In the genomic region with DNA sequence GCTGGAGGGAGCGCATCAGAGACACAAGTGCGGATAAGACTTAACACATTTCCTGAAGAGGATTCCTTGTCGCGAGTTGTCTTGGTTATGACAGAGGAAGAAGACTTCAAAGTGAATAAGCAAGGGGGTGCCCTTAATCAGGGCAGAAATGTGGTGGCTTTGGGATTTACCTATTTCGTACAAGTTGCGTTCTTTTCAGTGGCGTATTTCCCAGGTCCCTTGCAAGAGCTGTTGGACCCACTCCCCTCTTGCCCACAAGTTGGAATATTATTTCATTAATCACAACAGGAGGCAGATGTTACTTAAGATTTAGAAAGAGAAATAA, we compare ENCODE assay signal across 9 cellular contexts.
DNase-seq lines count a peak whose midpoint lies in the region; ATAC-seq, FAIRE-seq and TF ChIP-seq lines count a peak whose summit lies in the region.
"Had no signal": no experiment of that assay in that cellular context is flagged by ENCODE, and none has a peak within 500 bp of the region (broad histone marks: within the 10 kb centered on the region; RNA-seq: fewer than 3 reads in every experiment).

No MANE protein-coding gene starts in this region.

- H3K4me1 ChIP-seq in SK-N-SH (ENCODE audit: control insufficient read depth in 1 of 2, insufficient read depth in 2 of 2, low read depth in 1 of 2, low read length in 1 of 2): peaks cover 0 to 44% of the 10 kb centered on the region in 2 experiments; a peak in 2 of 4 replicates
- H3K4me1 ChIP-seq in astrocyte (ENCODE audit: insufficient read depth, low read length): no peaks in the 10 kb centered on the region
- peaks cover 10% of the 10 kb centered on the region for H3K4me1 ChIP-seq in suprapubic skin
- H3K4me1 ChIP-seq in CD8-positive, alpha-beta T cell (ENCODE audit: insufficient read depth, low read length): no peaks in the 10 kb centered on the region
- H3K4me1 ChIP-seq: BLaER1 treated with 17β-estradiol and CSF1 and Interleukin-3, amounts not matched to agents 10 nM and 100 nM had no signal

- no peaks in the 10 kb centered on the region for H3K9me3 Mint-ChIP-seq in astrocyte (ENCODE audit: unreplicated experiment)
- H3K9me3 Mint-ChIP-seq in CD8-positive, alpha-beta T cell: peaks cover 3% of the 10 kb centered on the region
- H3K9me3 Mint-ChIP-seq in activated CD8-positive, alpha-beta T cell treated with anti-CD3 and anti-CD28 coated beads for 36 hours: no peaks in the 10 kb centered on the region

- 53% methylated on average over 7 of the region's 7 CpGs for WGBS in SK-N-SH (ENCODE audit: low lambda C conversion rate)
- WGBS in suprapubic skin: 7% methylated on average over 7 of the region's 7 CpGs

- CTCF ChIA-PET in SK-N-SH (lab: Yijun Ruan, JAX): interaction anchor here (0.5 to 2.9 kb wide), 33 partner anchors 10 to 614 kb away, joined by 3 to 11 read pairs (median 3); partner anchors contain the start of gene ESRRG
- CTCF ChIA-PET in CD8-positive, alpha-beta T cell (lab: Charles Lee): no interaction called here
- CTCF ChIA-PET in activated CD8-positive, alpha-beta T cell treated with anti-CD3 and anti-CD28 coated beads for 36 hours (lab: Charles Lee): no interaction called here

- H4K20me1 ChIP-seq in SK-N-SH (ENCODE audit: insufficient read depth) (no peaks in the 10 kb centered on the region), astrocyte (ENCODE audit: insufficient read depth, low read length) (no peaks in the 10 kb centered on the region)
- H4K20me1 ChIP-seq: BLaER1 treated with 17β-estradiol and CSF1 and Interleukin-3, amounts not matched to agents 10 nM and 100 nM had no signal

- no peaks in the 10 kb centered on the region for H3F3A ChIP-seq in SK-N-SH (replicated peaks; ENCODE audit: insufficient read depth)

- peak overlapping the region; percentile 64 to 70 for H3K4me3 ChIP-seq in SK-N-SH (ENCODE audit: low read depth in 2 of 2, low read length in 1 of 2)
- H3K4me3 ChIP-seq in astrocyte (ENCODE audit: insufficient read depth, low read depth, low read length): peak overlapping the region; percentile 75
- H3K4me3 ChIP-seq in suprapubic skin: peak overlapping the region; percentile 77
- no peak overlapping the region for H3K4me3 ChIP-seq in CD8-positive, alpha-beta T cell (ENCODE audit: low read depth, low read length)
- H3K4me3 ChIP-seq: BLaER1 treated with 17β-estradiol and CSF1 and Interleukin-3, amounts not matched to agents 10 nM and 100 nM had no signal

- H3K79me2 ChIP-seq in SK-N-SH (ENCODE audit: insufficient read depth): no peaks in the 10 kb centered on the region
- no peaks in the 10 kb centered on the region for H3K79me2 ChIP-seq in astrocyte (ENCODE audit: insufficient read depth, low read length)

- H3K27ac ChIP-seq in SK-N-SH (ENCODE audit: low read depth in 2 of 2, low read length in 1 of 2) (peak overlapping the region; percentile 82 to 99), astrocyte (ENCODE audit: low read depth, low read length) (peak overlapping the region; percentile 79), suprapubic skin (peak overlapping the region; percentile 95)
- H3K27ac ChIP-seq in CD8-positive, alpha-beta T cell (ENCODE audit: low read depth, low read length): no peak overlapping the region
- H3K27ac ChIP-seq: BLaER1 treated with 17β-estradiol and CSF1 and Interleukin-3, amounts not matched to agents 10 nM and 100 nM had no signal

- H3K36me3 Mint-ChIP-seq in astrocyte (ENCODE audit: low read depth, unreplicated experiment): no peaks in the 10 kb centered on the region
- no peaks in the 10 kb centered on the region for H3K36me3 Mint-ChIP-seq in CD8-positive, alpha-beta T cell
- H3K36me3 Mint-ChIP-seq in activated CD8-positive, alpha-beta T cell treated with anti-CD3 and anti-CD28 coated beads for 36 hours (ENCODE audit: low read depth): no peaks in the 10 kb centered on the region

- no peak for TF ChIP-seq POLR2A in suprapubic skin (IDR thresholded peaks at IDR 0.05)

- H3K9ac ChIP-seq in SK-N-SH (peak overlapping the region; percentile 85), astrocyte (ENCODE audit: low read length) (peak overlapping the region; percentile 89)
- H3K9ac ChIP-seq: BLaER1 treated with 17β-estradiol and CSF1 and Interleukin-3, amounts not matched to agents 10 nM and 100 nM had no signal

- no peaks in the 10 kb centered on the region for H3K9me2 ChIP-seq in SK-N-SH

- H3K27me3 ChIP-seq in SK-N-SH (ENCODE audit: insufficient read depth): no peaks in the 10 kb centered on the region
- no peaks in the 10 kb centered on the region for H3K27me3 ChIP-seq in astrocyte (ENCODE audit: insufficient read depth, low read length)
- no peaks in the 10 kb centered on the region for H3K27me3 ChIP-seq in suprapubic skin
- no peaks in the 10 kb centered on the region for H3K27me3 ChIP-seq in CD8-positive, alpha-beta T cell (ENCODE audit: insufficient read depth, low read length)
- H3K27me3 ChIP-seq: BLaER1 treated with 17β-estradiol and CSF1 and Interleukin-3, amounts not matched to agents 10 nM and 100 nM had no signal

- TF ChIP-seq EP300 in SK-N-SH (IDR thresholded peaks at IDR 0.05; ENCODE audit: borderline replicate concordance in 1 of 2, low read depth in 1 of 2, low read length in 1 of 2) (no peak), suprapubic skin (IDR thresholded peaks at IDR 0.05) (no peak)

- H3K4me2 ChIP-seq in SK-N-SH: peak overlapping the region; percentile 88
- peak overlapping the region; percentile 91 for H3K4me2 ChIP-seq in astrocyte (ENCODE audit: low read length)
- H3K4me2 ChIP-seq: BLaER1 treated with 17β-estradiol and CSF1 and Interleukin-3, amounts not matched to agents 10 nM and 100 nM had no signal

- ATAC-seq in SK-N-SH treated with all-trans-retinoic acid at 6 μM for 48 hours: no peak
- ATAC-seq in left lobe of liver: peak; percentile 30
- ATAC-seq in CD8-positive, alpha-beta T cell: no peak
- no peak for ATAC-seq in activated CD8-positive, alpha-beta T cell treated with anti-CD3 and anti-CD28 coated beads for 36 hours

- no peak for FAIRE-seq in astrocyte (lab: Jason Lieb, UNC)

- DNase-seq in SK-N-SH (no peak), astrocyte (ENCODE audit: low read depth) (no peak), left lobe of liver (ENCODE audit: low spot score) (no peak), suprapubic skin (ENCODE audit: low spot score in 2 of 2) (no peak), DMS79 treated with DMSO at 0.1 percent for 48 hours (lab: John Stamatoyannopoulos, UW) (no peak)
- no peak for DNase-seq in CD8-positive, alpha-beta T cell
- no peak for DNase-seq in activated CD8-positive, alpha-beta T cell treated with anti-CD3 and anti-CD28 coated beads for 36 hours

- peak overlapping the region; percentile 82 for H3K4me3 Mint-ChIP-seq in astrocyte (ENCODE audit: unreplicated experiment)
- H3K4me3 Mint-ChIP-seq in CD8-positive, alpha-beta T cell: no peak overlapping the region
- no peak overlapping the region for H3K4me3 Mint-ChIP-seq in activated CD8-positive, alpha-beta T cell treated with anti-CD3 and anti-CD28 coated beads for 36 hours

- TF ChIP-seq RAD21 in SK-N-SH (IDR thresholded peaks at IDR 0.05; ENCODE audit: low read length): no peak

- H3K36me3 ChIP-seq in SK-N-SH (replicated peaks in 1 of 2; ENCODE audit: control insufficient read depth in 1 of 2, insufficient read depth in 2 of 2, low read length in 1 of 2) (no peaks in the 10 kb centered on the region), astrocyte (ENCODE audit: insufficient read depth, low read length) (no peaks in the 10 kb centered on the region), suprapubic skin (no peaks in the 10 kb centered on the region)
- no peaks in the 10 kb centered on the region for H3K36me3 ChIP-seq in CD8-positive, alpha-beta T cell (ENCODE audit: insufficient read depth, low read length)
- H3K36me3 ChIP-seq: BLaER1 treated with 17β-estradiol and CSF1 and Interleukin-3, amounts not matched to agents 10 nM and 100 nM had no signal

- no peaks in the 10 kb centered on the region for H3K27me3 Mint-ChIP-seq in astrocyte (ENCODE audit: low read depth, unreplicated experiment)
- peaks cover 14% of the 10 kb centered on the region for H3K27me3 Mint-ChIP-seq in CD8-positive, alpha-beta T cell (ENCODE audit: low read depth)
- H3K27me3 Mint-ChIP-seq in activated CD8-positive, alpha-beta T cell treated with anti-CD3 and anti-CD28 coated beads for 36 hours: peaks cover 13% of the 10 kb centered on the region

- H3K27ac Mint-ChIP-seq in astrocyte (ENCODE audit: unreplicated experiment): peak overlapping the region; percentile 48
- H3K27ac Mint-ChIP-seq in CD8-positive, alpha-beta T cell: no peak overlapping the region
- no peak overlapping the region for H3K27ac Mint-ChIP-seq in activated CD8-positive, alpha-beta T cell treated with anti-CD3 and anti-CD28 coated beads for 36 hours

- intact Hi-C loops in CD8-positive, alpha-beta T cell (cut with DNase I, micrococcal nuclease): no loop called here
- intact Hi-C loops in activated CD8-positive, alpha-beta T cell treated with anti-CD3 and anti-CD28 coated beads for 36 hours (cut with micrococcal nuclease): no loop called here

- H3K9me3 ChIP-seq in SK-N-SH (no peaks in the 10 kb centered on the region), astrocyte (ENCODE audit: insufficient read depth, low read depth, low read length) (no peaks in the 10 kb centered on the region), suprapubic skin (no peaks in the 10 kb centered on the region)
- H3K9me3 ChIP-seq in CD8-positive, alpha-beta T cell (ENCODE audit: low read length): no peaks in the 10 kb centered on the region

- H2AFZ ChIP-seq in SK-N-SH (ENCODE audit: low read depth) (peak overlapping the region; percentile 89), astrocyte (ENCODE audit: low read depth, low read length) (peak overlapping the region; percentile 98)

- no peaks in the 10 kb centered on the region for H3K4me1 Mint-ChIP-seq in astrocyte (ENCODE audit: low read depth, unreplicated experiment)
- peaks cover 3% of the 10 kb centered on the region for H3K4me1 Mint-ChIP-seq in CD8-positive, alpha-beta T cell (ENCODE audit: low read depth)
- H3K4me1 Mint-ChIP-seq in activated CD8-positive, alpha-beta T cell treated with anti-CD3 and anti-CD28 coated beads for 36 hours (ENCODE audit: low read depth): peaks cover 3% of the 10 kb centered on the region

- 0 out of 2 replicates have a peak, but pooled peaks have one; percentile 5 for TF ChIP-seq CTCF in SK-N-SH (IDR thresholded peaks at IDR 0.05)
- TF ChIP-seq CTCF in astrocyte (IDR thresholded peaks at IDR 0.05; ENCODE audit: insufficient read depth, low read depth, low read length): no peak
- TF ChIP-seq CTCF in suprapubic skin (IDR thresholded peaks at IDR 0.05): no peak
- no peak for TF ChIP-seq CTCF in CD8-positive, alpha-beta T cell (IDR thresholded peaks at IDR 0.05)
- TF ChIP-seq CTCF in activated CD8-positive, alpha-beta T cell treated with anti-CD3 and anti-CD28 coated beads for 36 hours (IDR thresholded peaks at IDR 0.05): no peak

- POLR2A ChIA-PET in SK-N-SH (lab: Yijun Ruan, JAX): interaction anchor here (0.7 to 1.1 kb wide), 3 partner anchors 41 to 598 kb away, joined by 3 to 4 read pairs (median 3); partner anchors contain the start of gene ESRRG
- POLR2A ChIA-PET in CD8-positive, alpha-beta T cell (lab: Charles Lee): no interaction called here
- POLR2A ChIA-PET in activated CD8-positive, alpha-beta T cell treated with anti-CD3 and anti-CD28 coated beads for 36 hours (lab: Charles Lee): no interaction called here
